In the genomic region with DNA sequence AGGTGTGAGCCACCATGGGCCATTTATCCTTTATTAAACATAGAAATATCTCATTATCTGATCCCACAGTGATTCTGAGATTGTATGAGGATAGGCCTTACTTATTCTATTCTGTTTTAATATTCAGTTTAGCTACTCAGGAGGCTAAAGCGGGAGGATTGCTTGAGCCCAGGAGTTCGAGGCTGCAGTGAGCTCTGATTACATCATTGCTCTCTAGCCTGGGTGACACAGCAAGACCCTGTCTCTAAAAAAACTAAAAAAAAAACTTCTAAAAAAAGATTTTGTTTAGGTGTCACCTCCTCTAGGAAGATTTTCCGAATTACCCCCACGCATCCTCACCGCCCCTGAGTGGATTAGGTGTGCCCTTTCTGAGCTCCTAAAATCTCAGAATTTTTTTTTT, we compare ENCODE assay signal across 39 cellular contexts.
"Had no signal": no experiment of that assay in that cellular context is flagged by ENCODE, and none has a peak within 500 bp of the region (broad histone marks: within the 10 kb centered on the region; RNA-seq: fewer than 3 reads in every experiment).

No MANE protein-coding gene starts in this region.

- H3K9me3 ChIP-seq: adrenal gland, ascending aorta, body of pancreas, breast epithelium had no signal

- H3K4me3 ChIP-seq: adrenal gland, ascending aorta, body of pancreas, breast epithelium, cardiac muscle cell had no signal

- H3K4me1 Mint-ChIP-seq: activated naive CD4-positive, alpha-beta T cell treated with anti-CD3 and anti-CD28 coated beads, Interleukin-2, amount 10 ng/mL, durations not matched to agents 7 days and 5 days; activated naive CD4-positive, alpha-beta T cell treated with anti-CD3 and anti-CD28 coated beads, Interleukin-2, amount 50 U/mL, for 24 hours; activated naive CD8-positive, alpha-beta T cell treated with anti-CD3 and anti-CD28 coated beads for 36 hours; activated naive CD8-positive, alpha-beta T cell treated with anti-CD3 and anti-CD28 coated beads, Interleukin-2, amount 10 ng/mL, durations not matched to agents 7 days and 5 days; activated naive CD8-positive, alpha-beta T cell treated with anti-CD3 and anti-CD28 coated beads, Interleukin-2, amount 50 U/mL, for 24 hours; activated T-helper 17 cell treated with anti-CD3 and anti-CD28 coated beads, Interleukin-2, amount 50 U/mL, for 72 hours; central memory CD8-positive, alpha-beta T cell had no signal

- ATAC-seq: activated naive CD4-positive, alpha-beta T cell treated with anti-CD3 and anti-CD28 coated beads, Interleukin-2, amount 50 U/mL, for 72 hours; activated naive CD8-positive, alpha-beta T cell treated with anti-CD3 and anti-CD28 coated beads, Interleukin-2, amount 50 U/mL, for 24 hours; activated T-cell treated with anti-CD3 and anti-CD28 coated beads, Interleukin-2, amount 50 U/mL, for 4 hours; activated T-cell treated with anti-CD3 and anti-CD28 coated beads, Interleukin-2, amount 50 U/mL, for 72 hours; activated T-helper 17 cell treated with anti-CD3 and anti-CD28 coated beads, Interleukin-2, amount 50 U/mL, for 72 hours; body of pancreas had no signal

- H3K36me3 Mint-ChIP-seq: activated naive CD4-positive, alpha-beta T cell treated with anti-CD3 and anti-CD28 coated beads, Interleukin-2, amount 10 ng/mL, durations not matched to agents 7 days and 5 days; activated naive CD4-positive, alpha-beta T cell treated with anti-CD3 and anti-CD28 coated beads, Interleukin-2, amount 50 U/mL, for 24 hours; activated naive CD4-positive, alpha-beta T cell treated with anti-CD3 and anti-CD28 coated beads, Interleukin-2, amount 50 U/mL, for 72 hours; activated naive CD8-positive, alpha-beta T cell; activated naive CD8-positive, alpha-beta T cell treated with anti-CD3 and anti-CD28 coated beads for 36 hours; activated naive CD8-positive, alpha-beta T cell treated with anti-CD3 and anti-CD28 coated beads, Interleukin-2, amount 10 ng/mL, durations not matched to agents 7 days and 5 days; brain had no signal

- H3K27ac Mint-ChIP-seq: activated naive CD4-positive, alpha-beta T cell treated with anti-CD3 and anti-CD28 coated beads for 36 hours; activated naive CD4-positive, alpha-beta T cell treated with anti-CD3 and anti-CD28 coated beads, Interleukin-2, amount 10 ng/mL, durations not matched to agents 7 days and 5 days; activated naive CD4-positive, alpha-beta T cell treated with anti-CD3 and anti-CD28 coated beads, Interleukin-2, amount 50 U/mL, for 24 hours; activated naive CD4-positive, alpha-beta T cell treated with anti-CD3 and anti-CD28 coated beads, Interleukin-2, amount 50 U/mL, for 72 hours; activated naive CD8-positive, alpha-beta T cell; activated naive CD8-positive, alpha-beta T cell treated with anti-CD3 and anti-CD28 coated beads for 36 hours; activated naive CD8-positive, alpha-beta T cell treated with anti-CD3 and anti-CD28 coated beads, Interleukin-2, amount 10 ng/mL, durations not matched to agents 7 days and 5 days; activated naive CD8-positive, alpha-beta T cell treated with anti-CD3 and anti-CD28 coated beads, Interleukin-2, amount 50 U/mL, for 24 hours; activated T-cell treated with anti-CD3 and anti-CD28 coated beads, Interleukin-2, amount 50 U/mL, for 24 hours; activated T-cell treated with anti-CD3 and anti-CD28 coated beads, Interleukin-2, amount 50 U/mL, for 72 hours; activated T-helper 1 cell treated with anti-CD3 and anti-CD28 coated beads, Interleukin-12 subunit alpha, Interleukin-12 subunit beta, Interleukin-2, Interleukin-4 antibody, amounts not matched to agents 30 ng/mL and 10 ng/mL and 1 ng/mL, durations not matched to agents 14 hours and 24 hours and 36 hours; activated T-helper 17 cell treated with anti-CD3 and anti-CD28 coated beads, Interleukin-2, amount 50 U/mL, for 72 hours; activated T-helper 2 cell treated with anti-CD3 and anti-CD28 coated beads, Interferon-gamma antibody, Interleukin-2, Interleukin-4, amounts not matched to agents 10 μg/mL and 5 μg/mL and 100 μg/mL, durations not matched to agents 14 hours and 24 hours and 36 hours; brain had no signal

- FAIRE-seq: astrocyte, bronchial epithelial cell had no signal

- H3K27ac ChIP-seq: adrenal gland, ascending aorta, body of pancreas, brain microvascular endothelial cell, breast epithelium, cardiac muscle cell had no signal

- H3K36me3 ChIP-seq: adrenal gland, ascending aorta, brain microvascular endothelial cell, breast epithelium, cardiac muscle cell had no signal

- H3K4me3 Mint-ChIP-seq: activated naive CD4-positive, alpha-beta T cell treated with anti-CD3 and anti-CD28 coated beads for 36 hours; activated naive CD4-positive, alpha-beta T cell treated with anti-CD3 and anti-CD28 coated beads, Interleukin-2, amount 10 ng/mL, durations not matched to agents 7 days and 5 days; activated naive CD4-positive, alpha-beta T cell treated with anti-CD3 and anti-CD28 coated beads, Interleukin-2, amount 50 U/mL, for 24 hours; activated naive CD8-positive, alpha-beta T cell; activated naive CD8-positive, alpha-beta T cell treated with anti-CD3 and anti-CD28 coated beads for 36 hours; activated naive CD8-positive, alpha-beta T cell treated with anti-CD3 and anti-CD28 coated beads, Interleukin-2, amount 10 ng/mL, durations not matched to agents 7 days and 5 days; activated naive CD8-positive, alpha-beta T cell treated with anti-CD3 and anti-CD28 coated beads, Interleukin-2, amount 50 U/mL, for 24 hours; activated T-cell treated with anti-CD3 and anti-CD28 coated beads, Interleukin-2, amount 50 U/mL, for 24 hours; activated T-cell treated with anti-CD3 and anti-CD28 coated beads, Interleukin-2, amount 50 U/mL, for 4 hours; activated T-cell treated with anti-CD3 and anti-CD28 coated beads, Interleukin-2, amount 50 U/mL, for 72 hours; activated T-helper 1 cell treated with anti-CD3 and anti-CD28 coated beads, Interleukin-12 subunit alpha, Interleukin-12 subunit beta, Interleukin-2, Interleukin-4 antibody, amounts not matched to agents 30 ng/mL and 10 ng/mL and 1 ng/mL, durations not matched to agents 14 hours and 24 hours and 36 hours; activated T-helper 17 cell treated with anti-CD3 and anti-CD28 coated beads, Interleukin-2, amount 50 U/mL, for 72 hours; brain; central memory CD8-positive, alpha-beta T cell had no signal

- H3K4me1 ChIP-seq: adrenal gland, ascending aorta, body of pancreas, breast epithelium had no signal

- H3K27me3 ChIP-seq: adrenal gland, ascending aorta, body of pancreas, brain microvascular endothelial cell, breast epithelium, cardiac muscle cell had no signal

- H3K27me3 Mint-ChIP-seq: activated naive CD4-positive, alpha-beta T cell treated with anti-CD3 and anti-CD28 coated beads, Interleukin-2, amount 10 ng/mL, durations not matched to agents 7 days and 5 days; activated naive CD4-positive, alpha-beta T cell treated with anti-CD3 and anti-CD28 coated beads, Interleukin-2, amount 50 U/mL, for 24 hours; activated naive CD8-positive, alpha-beta T cell; activated naive CD8-positive, alpha-beta T cell treated with anti-CD3 and anti-CD28 coated beads for 36 hours; activated naive CD8-positive, alpha-beta T cell treated with anti-CD3 and anti-CD28 coated beads, Interleukin-2, amount 10 ng/mL, durations not matched to agents 7 days and 5 days; activated naive CD8-positive, alpha-beta T cell treated with anti-CD3 and anti-CD28 coated beads, Interleukin-2, amount 50 U/mL, for 24 hours; activated T-cell treated with anti-CD3 and anti-CD28 coated beads, Interleukin-2, amount 50 U/mL, for 24 hours; activated T-helper 17 cell treated with anti-CD3 and anti-CD28 coated beads, Interleukin-2, amount 50 U/mL, for 72 hours; central memory CD8-positive, alpha-beta T cell had no signal

- DNase-seq: activated effector memory CD4-positive, alpha-beta T cell treated with anti-CD3 and anti-CD28 coated beads, Interleukin-2, amount 50 U/mL, for 16 hours; activated effector memory CD4-positive, alpha-beta T cell treated with Interleukin-2 at 50 U/mL for 16 hours; activated gamma-delta T cell; activated gamma-delta T cell treated with Interleukin-2 at 50 U/mL for 16 hours; activated naive CD4-positive, alpha-beta T cell; activated naive CD4-positive, alpha-beta T cell treated with anti-CD3 and anti-CD28 coated beads for 36 hours; activated naive CD4-positive, alpha-beta T cell treated with anti-CD3 and anti-CD28 coated beads, Interleukin-2, amount 10 ng/mL, durations not matched to agents 7 days and 5 days; activated naive CD4-positive, alpha-beta T cell treated with anti-CD3 and anti-CD28 coated beads, Interleukin-2, amount 50 U/mL, for 16 hours; activated naive CD4-positive, alpha-beta T cell treated with Interleukin-2 at 50 U/mL for 16 hours; activated naive CD8-positive, alpha-beta T cell treated with anti-CD3 and anti-CD28 coated beads for 36 hours; activated naive CD8-positive, alpha-beta T cell treated with anti-CD3 and anti-CD28 coated beads, Interleukin-2, amount 10 ng/mL, durations not matched to agents 7 days and 5 days; activated naive CD8-positive, alpha-beta T cell treated with anti-CD3 and anti-CD28 coated beads, Interleukin-2, amount 50 U/mL, for 24 hours; activated T-cell treated with anti-CD3 and anti-CD28 coated beads, Interleukin-2, amount 50 U/mL, for 24 hours; activated T-cell treated with anti-CD3 and anti-CD28 coated beads, Interleukin-2, amount 50 U/mL, for 4 hours; activated T-cell treated with anti-CD3 and anti-CD28 coated beads, Interleukin-2, amount 50 U/mL, for 48 hours; activated T-cell treated with anti-CD3 and anti-CD28 coated beads, Interleukin-2, amount 50 U/mL, for 72 hours; adrenal gland; amniotic stem cell; amygdala; anterior cingulate cortex; aorta; body of pancreas; brain microvascular endothelial cell; caudate nucleus; central memory CD4-positive, alpha-beta T cell; cerebellar nuclear complex had no signal
